ENCODE assay signal across 32 cellular contexts in genomic region chr15:76871930-76872329, GRCh38. TPM values are rescaled to one million over a fixed set of nuclear protein-coding genes. Genes with fewer than 3 reads are reported as not detected.
DNase-seq lines count a peak whose midpoint lies in the region; ATAC-seq and TF ChIP-seq lines count a peak whose summit lies in the region.
"Had no signal": no experiment of that assay in that cellular context is flagged by ENCODE, and none has a peak within 500 bp of the region (broad histone marks: within the 10 kb centered on the region; RNA-seq: fewer than 3 reads in every experiment).

No MANE protein-coding gene starts in this region.

- no peak for TF ChIP-seq POLR2A in stomach (IDR thresholded peaks at IDR 0.05)

- no peak for DNase-seq in activated CD4-positive, alpha-beta memory T cell treated with anti-CD3 and anti-CD28 coated beads, Interleukin-2, amount 10 ng/mL, durations not matched to agents 7 days and 5 days
- no peak for DNase-seq in activated CD4-positive, alpha-beta memory T cell treated with anti-CD3 and anti-CD28 coated beads for 36 hours
- DNase-seq in SK-N-MC (ENCODE audit: low read depth, low spot score) (no peak), choroid plexus epithelial cell (ENCODE audit: low read depth) (peak; percentile 35), NCI-H2029 (lab: John Stamatoyannopoulos, UW) (no peak), stomach (no peak)
- no peak for DNase-seq in stimulated activated naive B cell treated with anti-CD40 and anti-IgM and Interleukin-4, amounts not matched to agents 10 μg/mL and 1 μg/mL and 100 μg/mL, for 72 hours
- DNase-seq: activated CD4-positive, alpha-beta T cell treated with anti-CD3 and anti-CD28 coated beads, Interleukin-2, amount 50 U/mL, for 48 hours; activated naive CD4-positive, alpha-beta T cell treated with anti-CD3 and anti-CD28 coated beads, Interleukin-2, amount 50 U/mL, for 16 hours; body of pancreas; C1 segment of cervical spinal cord; DND-41; effector CD4-positive, alpha-beta T cell; erythroblast; foreskin fibroblast; heart right ventricle; MM.1S; naive thymus-derived CD8-positive, alpha-beta T cell; NCI-H146; NCI-H524; NK-92 treated with Interleukin-12 subunit alpha and Interleukin-12 subunit beta, amount 100 ng/mL, for 24 hours; SJCRH30; stimulated activated CD4-positive, alpha-beta T cell treated with anti-CD3 and anti-CD28 coated beads, Interleukin-2, amount 100 ng/mL, for 24 hours; T-helper 17 cell had no signal

- H3K36me3 ChIP-seq in SK-N-MC (ENCODE audit: insufficient read depth, low read length) (peaks cover 6% of the 10 kb centered on the region; the same call in 1 of the 2 replicates), stomach (peaks cover 7 to 21% (median 16%) of the 10 kb centered on the region in 4 donors)
- H3K36me3 ChIP-seq: thoracic aorta had no signal

- CTCF ChIA-PET in activated CD4-positive, alpha-beta memory T cell treated with anti-CD3 and anti-CD28 coated beads, Interleukin-2, amount 10 ng/mL, durations not matched to agents 7 days and 5 days (lab: Charles Lee): interaction anchor here (0.7 to 1.0 kb wide), 3 partner anchors 228 to 681 kb away, joined by 3 read pairs; no protein-coding TSS in a partner anchor
- CTCF ChIA-PET in activated CD4-positive, alpha-beta memory T cell treated with anti-CD3 and anti-CD28 coated beads for 36 hours (lab: Charles Lee): interaction anchor here (0.7 to 1.0 kb wide), 3 partner anchors 101 to 636 kb away, joined by 3 read pairs; no protein-coding TSS in a partner anchor

- H3K9ac ChIP-seq in SK-N-MC (ENCODE audit: insufficient read length): no peak overlapping the region

- peak overlapping the region; percentile 1 for H3K27ac Mint-ChIP-seq in activated CD4-positive, alpha-beta memory T cell treated with anti-CD3 and anti-CD28 coated beads, Interleukin-2, amount 10 ng/mL, durations not matched to agents 7 days and 5 days
- H3K27ac Mint-ChIP-seq in activated CD4-positive, alpha-beta memory T cell treated with anti-CD3 and anti-CD28 coated beads for 36 hours: no peak overlapping the region
- H3K27ac Mint-ChIP-seq in stimulated activated naive B cell treated with anti-CD40 and anti-IgM and Interleukin-4, amounts not matched to agents 10 μg/mL and 1 μg/mL and 100 μg/mL, for 72 hours: peak overlapping the region; percentile 11
- H3K27ac Mint-ChIP-seq: GM23338, T-helper 17 cell had no signal

- H3K4me3 ChIP-seq in SK-N-MC (no peak overlapping the region), choroid plexus epithelial cell (ENCODE audit: low read depth, low read length) (no peak overlapping the region), stomach (no peak overlapping the region)
- H3K4me3 ChIP-seq: body of pancreas, GM23338, heart right ventricle, K562, SJCRH30, smooth muscle cell, thoracic aorta, vagina had no signal

- peaks cover 0 to 21% (median 0%) of the 10 kb centered on the region in 4 donors for H3K4me1 ChIP-seq in stomach
- H3K4me1 ChIP-seq: SJCRH30, vagina had no signal

- peak; percentile 39 to 61 for ATAC-seq in stimulated activated naive B cell treated with anti-CD40 and anti-IgM and Interleukin-4, amounts not matched to agents 10 μg/mL and 1 μg/mL and 100 μg/mL, for 72 hours (replicated peaks)
- no peak for ATAC-seq in HG02981 (IDR thresholded peaks at IDR 0.05; ENCODE audit: unreplicated experiment)
- ATAC-seq: body of pancreas; GM23338; heart right ventricle; K562; left lobe of liver; naive thymus-derived CD8-positive, alpha-beta T cell; Panc1; T-helper 17 cell had no signal

- no peaks in the 10 kb centered on the region for H3K9me3 Mint-ChIP-seq in activated CD4-positive, alpha-beta memory T cell treated with anti-CD3 and anti-CD28 coated beads, Interleukin-2, amount 10 ng/mL, durations not matched to agents 7 days and 5 days
- no peaks in the 10 kb centered on the region for H3K9me3 Mint-ChIP-seq in activated CD4-positive, alpha-beta memory T cell treated with anti-CD3 and anti-CD28 coated beads for 36 hours
- peaks cover 4 to 6% of the 10 kb centered on the region in 2 donors for H3K9me3 Mint-ChIP-seq in stimulated activated naive B cell treated with anti-CD40 and anti-IgM and Interleukin-4, amounts not matched to agents 10 μg/mL and 1 μg/mL and 100 μg/mL, for 72 hours
- H3K9me3 Mint-ChIP-seq: naive thymus-derived CD8-positive, alpha-beta T cell had no signal

- H3K27ac ChIP-seq in SK-N-MC (peak overlapping the region; percentile 87), stomach (no peak overlapping the region)
- H3K27ac ChIP-seq: body of pancreas, heart right ventricle, SJCRH30, thoracic aorta, vagina had no signal

- H3K36me3 Mint-ChIP-seq in activated CD4-positive, alpha-beta memory T cell treated with anti-CD3 and anti-CD28 coated beads, Interleukin-2, amount 10 ng/mL, durations not matched to agents 7 days and 5 days (ENCODE audit: low read depth): peaks cover 9% of the 10 kb centered on the region
- peaks cover 6% of the 10 kb centered on the region for H3K36me3 Mint-ChIP-seq in activated CD4-positive, alpha-beta memory T cell treated with anti-CD3 and anti-CD28 coated beads for 36 hours
- H3K36me3 Mint-ChIP-seq in stimulated activated naive B cell treated with anti-CD40 and anti-IgM and Interleukin-4, amounts not matched to agents 10 μg/mL and 1 μg/mL and 100 μg/mL, for 72 hours: peaks cover 15 to 26% of the 10 kb centered on the region in 2 donors

- no peaks in the 10 kb centered on the region for H3K27me3 ChIP-seq in stomach
- H3K27me3 ChIP-seq: body of pancreas, heart right ventricle, SJCRH30, vagina had no signal

- H3K4me1 Mint-ChIP-seq in activated CD4-positive, alpha-beta memory T cell treated with anti-CD3 and anti-CD28 coated beads, Interleukin-2, amount 10 ng/mL, durations not matched to agents 7 days and 5 days: peaks cover 5% of the 10 kb centered on the region
- peaks cover 6% of the 10 kb centered on the region for H3K4me1 Mint-ChIP-seq in activated CD4-positive, alpha-beta memory T cell treated with anti-CD3 and anti-CD28 coated beads for 36 hours (ENCODE audit: low read depth)
- peaks cover 12 to 40% of the 10 kb centered on the region in 2 donors for H3K4me1 Mint-ChIP-seq in stimulated activated naive B cell treated with anti-CD40 and anti-IgM and Interleukin-4, amounts not matched to agents 10 μg/mL and 1 μg/mL and 100 μg/mL, for 72 hours
- H3K4me1 Mint-ChIP-seq: GM23338 had no signal

- no peak overlapping the region for H3K4me3 Mint-ChIP-seq in activated CD4-positive, alpha-beta memory T cell treated with anti-CD3 and anti-CD28 coated beads, Interleukin-2, amount 10 ng/mL, durations not matched to agents 7 days and 5 days
- no peak overlapping the region for H3K4me3 Mint-ChIP-seq in activated CD4-positive, alpha-beta memory T cell treated with anti-CD3 and anti-CD28 coated beads for 36 hours
- peak overlapping the region; percentile 19 to 20 for H3K4me3 Mint-ChIP-seq in stimulated activated naive B cell treated with anti-CD40 and anti-IgM and Interleukin-4, amounts not matched to agents 10 μg/mL and 1 μg/mL and 100 μg/mL, for 72 hours
- H3K4me3 Mint-ChIP-seq: GM23338, T-helper 17 cell had no signal

- no peak for TF ChIP-seq EP300 in stomach (IDR thresholded peaks at IDR 0.05)

- no peak for TF ChIP-seq CTCF in choroid plexus epithelial cell (conservative IDR thresholded peaks at IDR 0.05; ENCODE audit: low read depth, low read length)
- no peak for TF ChIP-seq CTCF in stomach (IDR thresholded peaks at IDR 0.05)

- intact Hi-C loops in activated CD4-positive, alpha-beta memory T cell treated with anti-CD3 and anti-CD28 coated beads for 36 hours (cut with micrococcal nuclease): no loop called here
- intact Hi-C loops in stomach (cut with DNase I; ENCODE audit: low total_unique reads): no loop called here

- H3K27me3 Mint-ChIP-seq in activated CD4-positive, alpha-beta memory T cell treated with anti-CD3 and anti-CD28 coated beads, Interleukin-2, amount 10 ng/mL, durations not matched to agents 7 days and 5 days: no peaks in the 10 kb centered on the region
- no peaks in the 10 kb centered on the region for H3K27me3 Mint-ChIP-seq in activated CD4-positive, alpha-beta memory T cell treated with anti-CD3 and anti-CD28 coated beads for 36 hours
- H3K27me3 Mint-ChIP-seq in stimulated activated naive B cell treated with anti-CD40 and anti-IgM and Interleukin-4, amounts not matched to agents 10 μg/mL and 1 μg/mL and 100 μg/mL, for 72 hours: no peaks in the 10 kb centered on the region
- H3K27me3 Mint-ChIP-seq: naive thymus-derived CD8-positive, alpha-beta T cell; T-helper 17 cell had no signal

- 0 out of 2 replicates have a peak, but pooled peaks cover 2% of the 10 kb centered on the region for H3K9me3 ChIP-seq in SK-N-MC (ENCODE audit: low read depth, low read length)
- no peaks in the 10 kb centered on the region for H3K9me3 ChIP-seq in stomach
- H3K9me3 ChIP-seq: body of pancreas, heart right ventricle, SJCRH30, thoracic aorta, vagina had no signal

- 85 to 97% (median 94%) methylated on average over 2 of the region's 2 CpGs for WGBS in stomach, 5 donors

- POLR2A ChIA-PET in activated CD4-positive, alpha-beta memory T cell treated with anti-CD3 and anti-CD28 coated beads, Interleukin-2, amount 10 ng/mL, durations not matched to agents 7 days and 5 days (lab: Charles Lee): interaction anchor here (0.8 kb wide), 1 partner anchor 9 kb away, joined by 3 read pairs; no protein-coding TSS in a partner anchor
- POLR2A ChIA-PET in activated CD4-positive, alpha-beta memory T cell treated with anti-CD3 and anti-CD28 coated beads for 36 hours (lab: Charles Lee): no interaction called here

RNA-seq across cellular contexts. Expression of gene SCAPER, which starts 33.2 kb away (rescaled TPM):
- total RNA-seq in activated CD4-positive, alpha-beta memory T cell treated with anti-CD3 and anti-CD28 coated beads, Interleukin-2, amount 10 ng/mL, durations not matched to agents 7 days and 5 days: 10 to 100 TPM; 19.2 to 21.9 TPM
- total RNA-seq in activated CD4-positive, alpha-beta memory T cell treated with anti-CD3 and anti-CD28 coated beads for 36 hours: 10 to 100 TPM; 21.5 to 22.9 TPM
- total RNA-seq in stomach: 100 to 1,000 TPM in 1 of 5 donors, 10 to 100 TPM in 4; 14.8 to 136 (median 39.7) TPM
- polyA plus RNA-seq in stomach: 10 to 100 TPM in 1 of 3 donors, 1 to 10 TPM in 2; 4.9 to 11.0 (median 7.6) TPM

RNA-seq across cellular contexts. Expression of gene RCN2, which starts 59.6 kb away (rescaled TPM):
- total RNA-seq in activated CD4-positive, alpha-beta memory T cell treated with anti-CD3 and anti-CD28 coated beads, Interleukin-2, amount 10 ng/mL, durations not matched to agents 7 days and 5 days: 10 to 100 TPM; 23.0 to 24.9 TPM
- 10 to 100 TPM; 27.0 to 27.6 TPM for total RNA-seq in activated CD4-positive, alpha-beta memory T cell treated with anti-CD3 and anti-CD28 coated beads for 36 hours
- total RNA-seq in stomach: 10 to 100 TPM; 14.0 to 67.2 (median 42.9) TPM
- polyA plus RNA-seq in stomach: 10 to 100 TPM; 17.7 to 22.7 (median 22.3) TPM

Comparison
In these comparisons a context has a peak if more than half of its experiments do, and no peak if none do; other contexts are left out.
1. H3K4me3 Mint-ChIP-seq: peak in stimulated activated naive B cell treated with anti-CD40 and anti-IgM and Interleukin-4, amounts not matched to agents 10 μg/mL and 1 μg/mL and 100 μg/mL, for 72 hours (2 of 2); none in activated CD4-positive, alpha-beta memory T cell treated with anti-CD3 and anti-CD28 coated beads, Interleukin-2, amount 10 ng/mL, durations not matched to agents 7 days and 5 days (single experiment) and activated CD4-positive, alpha-beta memory T cell treated with anti-CD3 and anti-CD28 coated beads for 36 hours (single experiment).